ENCODE assay signal across 14 cellular contexts in the genomic region with DNA sequence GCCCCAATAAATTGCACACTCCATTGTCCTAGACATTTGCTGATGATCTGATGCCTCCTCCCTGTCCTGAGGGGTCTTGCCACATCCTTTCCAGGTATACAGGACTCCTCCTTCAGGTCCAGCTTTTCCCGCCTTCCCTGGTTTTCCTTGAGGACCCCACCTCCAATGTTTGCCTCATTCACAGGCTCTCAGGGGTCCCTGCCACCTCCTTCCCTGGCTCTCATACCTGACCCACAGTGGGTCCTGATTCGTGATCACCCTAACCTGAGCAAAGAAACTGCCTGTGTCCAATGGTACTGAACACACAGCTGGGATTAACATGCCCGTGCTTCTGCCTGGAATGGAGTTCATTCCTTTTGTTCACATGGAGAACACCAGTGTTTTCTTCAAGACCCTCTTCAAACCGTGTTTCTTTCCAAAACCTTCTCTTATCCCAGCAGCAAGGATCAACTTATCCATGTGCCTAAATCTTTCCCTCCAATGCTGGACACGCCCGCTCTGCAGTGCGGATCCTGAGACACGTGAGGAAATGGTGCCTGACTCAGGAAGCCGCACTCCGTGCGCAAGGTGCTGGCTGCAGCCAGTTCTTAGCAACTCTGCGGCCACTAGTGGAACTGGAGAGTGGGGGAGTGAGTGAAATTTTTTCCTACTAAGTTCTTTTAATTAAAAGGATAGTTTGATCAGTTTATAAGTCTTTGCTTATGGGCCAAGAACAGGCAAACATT.
A peak's percentile ranks its signal among the peaks of the same experiment; 100 is the strongest.
DNase-seq lines count a peak whose midpoint lies in the region; ATAC-seq and TF ChIP-seq lines count a peak whose summit lies in the region.
"Had no signal": no experiment of that assay in that cellular context is flagged by ENCODE, and none has a peak within 500 bp of the region (broad histone marks: within the 10 kb centered on the region; RNA-seq: fewer than 3 reads in every experiment).

No MANE protein-coding gene starts in this region.

- no peaks in the 10 kb centered on the region for H3K4me1 ChIP-seq in endodermal cell (ENCODE audit: control insufficient read depth, insufficient read depth, low read length)
- H3K4me1 ChIP-seq: Caco-2, HAP-1 had no signal

- H3K27ac Mint-ChIP-seq in endodermal cell (no peak overlapping the region), neural crest cell (ENCODE audit: unreplicated experiment) (peak overlapping the region; percentile 53)
- H3K27ac Mint-ChIP-seq: CD4-positive, alpha-beta memory T cell; HFFc6 had no signal

- no peak overlapping the region for H3K4me3 ChIP-seq in endodermal cell (ENCODE audit: low read length)
- H3K4me3 ChIP-seq: HAP-1 had no signal

- ATAC-seq in HG02798 (IDR thresholded peaks at IDR 0.05; ENCODE audit: poor library complexity, unreplicated experiment): no peak

- H3K4me3 Mint-ChIP-seq in endodermal cell (no peak overlapping the region), neural crest cell (no peak overlapping the region)
- H3K4me3 Mint-ChIP-seq: CD4-positive, alpha-beta memory T cell; HFFc6 had no signal

- TF ChIP-seq CTCF in endodermal cell (conservative IDR thresholded peaks at IDR 0.05): no peak
- TF ChIP-seq CTCF in neural crest cell (conservative IDR thresholded peaks at IDR 0.05): no peak

- H3K27me3 Mint-ChIP-seq in endodermal cell (ENCODE audit: insufficient read depth): peaks cover 3% of the 10 kb centered on the region
- peaks cover 31% of the 10 kb centered on the region for H3K27me3 Mint-ChIP-seq in neural crest cell (ENCODE audit: low read depth)

- WGBS in endodermal cell (ENCODE audit: insufficient coverage in 1 of 2, insufficient read length in 1 of 2), 2 experiments: 90 to 91% methylated on average over 6 to 12 of the region's 12 CpGs

- H3K27ac ChIP-seq in endodermal cell (ENCODE audit: low read depth, low read length): no peak overlapping the region

- no peak overlapping the region for H3K9ac ChIP-seq in endodermal cell (ENCODE audit: extremely low read depth, low read length, poor library complexity, severe bottlenecking)

- no peaks in the 10 kb centered on the region for H3K9me3 ChIP-seq in endodermal cell (ENCODE audit: control insufficient read depth, low read length)
- H3K9me3 ChIP-seq: Caco-2, HAP-1 had no signal

- H3K9me3 Mint-ChIP-seq in endodermal cell (no peaks in the 10 kb centered on the region), neural crest cell (no peaks in the 10 kb centered on the region)
- H3K9me3 Mint-ChIP-seq: CD4-positive, alpha-beta memory T cell had no signal

- H3K36me3 Mint-ChIP-seq in endodermal cell (ENCODE audit: low read depth) (no peaks in the 10 kb centered on the region), neural crest cell (ENCODE audit: low read depth) (no peaks in the 10 kb centered on the region)
- H3K36me3 Mint-ChIP-seq: CD4-positive, alpha-beta memory T cell had no signal

- DNase-seq in activated effector memory CD4-positive, alpha-beta T cell treated with anti-CD3 and anti-CD28 coated beads, Interleukin-2, amount 50 U/mL, for 16 hours: peak; percentile 24
- no peak for DNase-seq in activated effector memory CD4-positive, alpha-beta T cell treated with Interleukin-2 at 50 U/mL for 16 hours
- DNase-seq in endodermal cell (peak; percentile 26), neural crest cell (ENCODE audit: low read depth, low spot score) (no peak), SKM-1 (lab: John Stamatoyannopoulos, UW; ENCODE audit: unreplicated experiment) (no peak)
- DNase-seq: C1 segment of cervical spinal cord; CD4-positive, alpha-beta memory T cell; DMS153; DND-41; GOT3; HFFc6 had no signal

- H3K36me3 ChIP-seq in endodermal cell (ENCODE audit: control insufficient read depth, insufficient read depth, low read length): no peaks in the 10 kb centered on the region
- H3K36me3 ChIP-seq: HAP-1 had no signal

- no peaks in the 10 kb centered on the region for H3K27me3 ChIP-seq in endodermal cell (ENCODE audit: control insufficient read depth, insufficient read depth, low read length, poor library complexity, severe bottlenecking)

- H3K4me1 Mint-ChIP-seq in endodermal cell: no peaks in the 10 kb centered on the region
- H3K4me1 Mint-ChIP-seq in neural crest cell: no peaks in the 10 kb centered on the region
- H3K4me1 Mint-ChIP-seq: CD4-positive, alpha-beta memory T cell had no signal

Comparison
In these comparisons a context has a peak if more than half of its experiments do, and no peak if none do; other contexts are left out.
1. DNase-seq: peak in activated effector memory CD4-positive, alpha-beta T cell treated with anti-CD3 and anti-CD28 coated beads, Interleukin-2, amount 50 U/mL, for 16 hours (single experiment) and endodermal cell (single experiment); none in activated effector memory CD4-positive, alpha-beta T cell treated with Interleukin-2 at 50 U/mL for 16 hours (single experiment), neural crest cell (single experiment) and SKM-1 (single experiment).